Comparison of ENCODE assay signal across 17 cellular contexts in the genomic region with DNA sequence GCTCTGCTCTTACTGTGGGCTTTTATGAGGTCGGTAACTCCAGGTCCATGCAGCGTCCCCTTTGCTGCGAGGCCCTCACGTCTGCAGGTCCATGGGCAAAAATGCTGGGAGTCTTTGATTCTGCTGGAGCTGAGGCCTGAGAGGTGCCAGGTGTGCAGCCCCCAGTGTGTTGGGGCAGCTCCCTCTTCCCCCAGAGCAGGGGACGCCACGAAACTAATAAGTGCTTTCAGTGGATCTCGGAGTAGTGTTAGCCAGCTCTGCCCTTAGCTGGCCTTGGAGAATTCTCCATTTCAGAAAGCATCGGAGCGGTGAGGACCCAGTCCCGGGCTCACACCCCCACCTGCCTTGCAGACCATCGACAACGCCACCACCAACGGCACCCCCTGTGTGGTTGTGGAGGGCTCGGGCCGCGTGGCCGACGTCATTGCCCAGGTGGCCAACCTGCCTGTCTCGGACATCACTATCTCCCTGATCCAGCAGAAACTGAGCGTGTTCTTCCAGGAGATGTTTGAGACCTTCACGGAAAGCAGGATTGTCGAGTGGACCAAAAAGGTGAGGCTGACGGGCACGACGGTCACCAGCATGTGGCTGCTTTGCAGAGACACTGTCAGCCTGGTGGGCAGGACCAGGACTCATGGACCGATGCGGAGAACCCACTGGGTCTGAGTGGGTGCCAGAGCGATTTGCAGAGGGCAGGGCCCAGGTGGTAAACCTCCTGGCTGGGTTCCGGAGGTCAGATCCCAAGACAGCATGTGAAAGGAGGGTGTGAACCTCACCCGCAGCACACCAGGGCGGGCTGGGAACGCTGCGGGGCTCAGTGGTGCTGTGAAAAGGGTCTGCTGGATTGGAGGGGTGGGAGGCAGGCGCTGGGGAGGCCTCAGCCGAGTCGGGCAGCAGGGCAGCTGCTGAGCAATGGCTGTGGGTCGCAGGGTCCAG. TPM values are rescaled to one million over a fixed set of nuclear protein-coding genes. Genes with fewer than 3 reads are reported as not detected.
DNase-seq lines count a peak whose midpoint lies in the region; ATAC-seq lines count a peak whose summit lies in the region.
"Had no signal": no experiment of that assay in that cellular context is flagged by ENCODE, and none has a peak within 500 bp of the region (broad histone marks: within the 10 kb centered on the region; RNA-seq: fewer than 3 reads in every experiment).

No MANE protein-coding gene starts in this region.

- DNase-seq in AG20443 (ENCODE audit: low spot score): peak; percentile 7
- DNase-seq in Daoy (ENCODE audit: low read depth): peak; percentile 2
- peak; percentile 40 for DNase-seq in left lobe of liver (ENCODE audit: low spot score)
- peak; percentile 67 for DNase-seq in posterior vena cava (ENCODE audit: low spot score)
- DNase-seq in NCI-H1105 (lab: John Stamatoyannopoulos, UW): no peak
- DNase-seq: ACHN; CD4-positive, CD25-positive, alpha-beta regulatory T cell; DMS53; NCI-H146; NCI-H2081; NCI-H748 treated with DMSO at 0.1 percent for 48 hours; PC-3; SJCRH30 had no signal

- no peak for ATAC-seq in left lobe of liver
- ATAC-seq in GM21390 (IDR thresholded peaks at IDR 0.05; ENCODE audit: unreplicated experiment): no peak
- no peak for ATAC-seq in GM21526 (IDR thresholded peaks at IDR 0.05; ENCODE audit: low FRiP score, unreplicated experiment)
- ATAC-seq: HCT116, K562, PC-3 had no signal

- intact Hi-C loops in posterior vena cava (cut with DNase I): no loop called here

RNA-seq across cellular contexts. Expression of gene TRPM2, which starts 25.5 kb away (rescaled TPM):
- total RNA-seq in Daoy (2014; rRNA removed; shearing (Covaris generic)): 4.4 and 9.1 TPM in 2 replicates
- total RNA-seq in left lobe of liver: 1.4 TPM
- total RNA-seq in posterior vena cava: 10 to 100 TPM in 1 of 2 donors, 1 to 10 TPM in 1; 7.7 to 11.3 TPM

RNA-seq across cellular contexts. Expression of gene CFAP410, which starts 39.7 kb away (rescaled TPM):
- total RNA-seq in Daoy (2014; rRNA removed; shearing (Covaris generic)): 23.5 and 60.9 TPM in 2 replicates
- total RNA-seq in left lobe of liver: 13.9 TPM
- total RNA-seq in posterior vena cava: 10 to 100 TPM; 18.1 to 18.8 TPM
